1 cellular context compared by ENCODE assay signal in the genomic region with DNA sequence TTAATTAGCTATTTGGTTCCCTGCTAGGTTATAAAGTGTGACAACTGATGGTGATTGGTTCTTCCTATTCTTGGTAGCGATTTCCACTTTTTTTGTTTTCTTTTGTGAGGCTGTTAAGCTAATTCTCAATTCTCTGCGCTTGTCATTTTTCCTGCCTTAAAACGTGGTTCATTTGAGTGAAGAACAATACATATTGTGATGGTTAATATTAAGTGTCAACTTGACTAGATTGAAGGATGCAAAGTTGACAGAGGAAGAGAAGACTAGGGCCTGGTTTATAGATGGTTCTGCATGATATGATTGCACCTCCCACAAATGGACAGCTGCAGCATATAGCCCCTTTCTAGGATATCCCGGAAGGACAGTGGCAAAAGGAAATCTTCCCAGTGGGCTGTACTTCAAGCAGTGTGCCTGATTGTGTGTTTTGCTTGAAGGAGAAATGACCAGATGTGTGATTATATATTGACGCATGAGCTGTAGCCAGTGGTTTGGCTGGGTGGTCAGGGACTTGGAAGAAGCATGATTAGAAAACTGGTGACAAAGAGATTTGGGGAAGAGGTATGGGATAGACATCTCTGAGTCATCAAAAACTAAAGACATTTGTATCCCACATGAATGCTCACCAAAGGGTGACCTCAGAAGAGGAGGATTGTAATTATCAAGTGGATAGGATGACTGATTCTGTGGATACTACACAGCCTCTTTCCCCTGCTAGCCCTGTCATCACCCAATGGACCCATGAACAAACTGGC.
TF ChIP-seq lines count a peak whose summit lies in the region.

No MANE protein-coding gene starts in this region.

TF ChIP-seq in HepG2, 621 proteins besides CTCF, POLR2A, EP300 and RAD21 (continued from another document):
- TF ChIP-seq CREB1 (IDR thresholded peaks at IDR 0.05) (0 out of 2 replicates have a peak, but pooled peaks have one; percentile 19), CREB1 (CRISPR knock-in tag; IDR thresholded peaks at IDR 0.05) (no peak), SAFB2 (CRISPR knock-in tag; IDR thresholded peaks at IDR 0.05; ENCODE audit: borderline replicate concordance, low read depth) (no peak), GATA4 (IDR thresholded peaks at IDR 0.05; ENCODE audit: borderline replicate concordance, low read depth) (no peak)
